8 cellular contexts compared by ENCODE assay signal in genomic region chr11:84564180-84564866, GRCh38.
DNase-seq lines count a peak whose midpoint lies in the region; ATAC-seq and TF ChIP-seq lines count a peak whose summit lies in the region.

No MANE protein-coding gene starts in this region.

- ATAC-seq in GM19455 (IDR thresholded peaks at IDR 0.05; ENCODE audit: unreplicated experiment) (peak; percentile 83), HG03439 (IDR thresholded peaks at IDR 0.05; ENCODE audit: unreplicated experiment) (peak; percentile 82), RWPE2 (ENCODE audit: low read depth) (peak; percentile 48; the same call in 1 of the 3 replicates)

- 85% methylated on average over 2 of the region's 4 CpGs; no CpG with 5 or more reads in 1 of the 2 experiments for WGBS in endodermal cell (ENCODE audit: insufficient coverage in 1 of 2, insufficient read length in 1 of 2), 2 experiments

- H3K27ac ChIP-seq in RWPE2 (ENCODE audit: poor library complexity, severe bottlenecking) (no peak overlapping the region), endodermal cell (ENCODE audit: low read depth, low read length) (no peak overlapping the region)

- H3K27ac Mint-ChIP-seq in endodermal cell: no peak overlapping the region
- peak overlapping the region in 2 of 3 experiments; percentile 57 to 69 for H3K27ac Mint-ChIP-seq in nephron

- H3K36me3 Mint-ChIP-seq in endodermal cell (ENCODE audit: low read depth) (no peaks in the 10 kb centered on the region), nephron (ENCODE audit: low read depth) (no peaks in the 10 kb centered on the region)

- no peak overlapping the region for H3K4me3 Mint-ChIP-seq in endodermal cell
- H3K4me3 Mint-ChIP-seq in nephron: no peak overlapping the region

- H3K27me3 Mint-ChIP-seq in endodermal cell (ENCODE audit: insufficient read depth) (no peaks in the 10 kb centered on the region), nephron (ENCODE audit: low read depth) (peaks cover 6% of the 10 kb centered on the region)

- H3K36me3 ChIP-seq in RWPE2 (ENCODE audit: low read depth) (no peaks in the 10 kb centered on the region), endodermal cell (ENCODE audit: control insufficient read depth, insufficient read depth, low read length) (no peaks in the 10 kb centered on the region)

- H3K4me3 ChIP-seq in RWPE2 (ENCODE audit: severe bottlenecking) (no peak overlapping the region), endodermal cell (ENCODE audit: low read length) (no peak overlapping the region)

- peak; percentile 32 for DNase-seq in NCI-H345 (lab: John Stamatoyannopoulos, UW)
- DNase-seq in NCI-H345 treated with DMSO at 0.1 percent for 48 hours (lab: John Stamatoyannopoulos, UW; ENCODE audit: unreplicated experiment): no peak
- DNase-seq in RWPE2 (ENCODE audit: low spot score): no peak
- peak; percentile 71 for DNase-seq in endodermal cell
- DNase-seq in islet precursor cell: no peak

- H3K9me3 ChIP-seq in RWPE2 (ENCODE audit: severe bottlenecking) (no peaks in the 10 kb centered on the region), endodermal cell (ENCODE audit: control insufficient read depth, low read length) (no peaks in the 10 kb centered on the region)

- no peak overlapping the region for H3K9ac ChIP-seq in endodermal cell (ENCODE audit: extremely low read depth, low read length, poor library complexity, severe bottlenecking)

- H3K4me1 Mint-ChIP-seq in endodermal cell (peaks cover 6% of the 10 kb centered on the region), nephron (peaks cover 8% of the 10 kb centered on the region)

- H3K9me3 Mint-ChIP-seq in endodermal cell: no peaks in the 10 kb centered on the region
- H3K9me3 Mint-ChIP-seq in nephron: no peaks in the 10 kb centered on the region

- TF ChIP-seq CTCF in RWPE2 (IDR thresholded peaks at IDR 0.05; ENCODE audit: poor library complexity, severe bottlenecking): peak; percentile 91
- peak; percentile 93 for TF ChIP-seq CTCF in endodermal cell (conservative IDR thresholded peaks at IDR 0.05)
- peak; percentile 79 to 84 (median 84) for TF ChIP-seq CTCF in nephron (IDR thresholded peaks at IDR 0.05; ENCODE audit: unreplicated experiment in 3 of 3)

- H3K4me1 ChIP-seq in RWPE2 (ENCODE audit: insufficient read depth, poor library complexity, severe bottlenecking) (no peaks in the 10 kb centered on the region), endodermal cell (ENCODE audit: control insufficient read depth, insufficient read depth, low read length) (no peaks in the 10 kb centered on the region)

- H3K27me3 ChIP-seq in RWPE2 (ENCODE audit: insufficient read depth, poor library complexity, severe bottlenecking) (no peaks in the 10 kb centered on the region), endodermal cell (ENCODE audit: control insufficient read depth, insufficient read depth, low read length, poor library complexity, severe bottlenecking) (no peaks in the 10 kb centered on the region)

Comparison
In these comparisons a context has a peak if more than half of its experiments do, and no peak if none do; other contexts are left out.
1. DNase-seq: peak in NCI-H345 (single experiment) and endodermal cell (single experiment); none in NCI-H345 treated with DMSO at 0.1 percent for 48 hours (single experiment), RWPE2 (single experiment) and islet precursor cell (single experiment).
2. Peak in every context shown above with its lines, with median percentiles within 50 percentile points of each other: ATAC-seq and CTCF ChIP-seq.